Comparison of ENCODE assay signal across 10 cellular contexts in the genomic region with DNA sequence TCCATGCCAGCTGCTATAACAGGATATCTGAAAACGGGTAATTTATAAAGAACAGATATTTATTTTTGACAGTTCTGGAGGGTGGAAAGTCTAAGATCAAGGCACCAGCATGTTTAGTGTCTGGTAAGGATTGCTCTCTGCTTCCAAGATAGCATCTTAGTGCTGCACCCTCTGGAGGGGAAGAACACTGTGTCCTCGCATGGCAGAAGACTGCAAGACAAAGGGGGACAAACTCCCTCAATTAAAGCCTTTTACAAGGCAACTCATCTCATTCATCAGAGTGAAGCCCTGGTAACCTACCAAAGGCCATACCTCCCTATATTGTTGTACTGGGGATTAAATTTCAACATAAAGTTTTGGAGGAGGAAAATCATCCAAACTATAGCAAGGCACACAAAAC.
"Had no signal": no experiment of that assay in that cellular context is flagged by ENCODE, and none has a peak within 500 bp of the region (broad histone marks: within the 10 kb centered on the region; RNA-seq: fewer than 3 reads in every experiment).

No MANE protein-coding gene starts in this region.

- ATAC-seq: HCT116, HepG2 had no signal

- H3K36me3 ChIP-seq: HAP-1 had no signal

- H3K4me3 Mint-ChIP-seq: HFFc6, IgD-negative memory B cell had no signal

- DNase-seq: GM23248, H7, HFFc6, Karpas-422, KBM-7 had no signal

- H3K4me1 Mint-ChIP-seq: IgD-negative memory B cell had no signal

- H3K27me3 Mint-ChIP-seq: IgD-negative memory B cell had no signal

- H3K4me1 ChIP-seq: HAP-1 had no signal

- H3K4me3 ChIP-seq: GM23248, HAP-1 had no signal

- H3K36me3 Mint-ChIP-seq: IgD-negative memory B cell had no signal

- H3K9me3 ChIP-seq: HAP-1 had no signal

- H3K27ac ChIP-seq: GM23248, KMS-11 had no signal

- H3K27ac Mint-ChIP-seq: HFFc6, IgD-negative memory B cell had no signal
